ENCODE assay signal across 1 cellular context in the genomic region with DNA sequence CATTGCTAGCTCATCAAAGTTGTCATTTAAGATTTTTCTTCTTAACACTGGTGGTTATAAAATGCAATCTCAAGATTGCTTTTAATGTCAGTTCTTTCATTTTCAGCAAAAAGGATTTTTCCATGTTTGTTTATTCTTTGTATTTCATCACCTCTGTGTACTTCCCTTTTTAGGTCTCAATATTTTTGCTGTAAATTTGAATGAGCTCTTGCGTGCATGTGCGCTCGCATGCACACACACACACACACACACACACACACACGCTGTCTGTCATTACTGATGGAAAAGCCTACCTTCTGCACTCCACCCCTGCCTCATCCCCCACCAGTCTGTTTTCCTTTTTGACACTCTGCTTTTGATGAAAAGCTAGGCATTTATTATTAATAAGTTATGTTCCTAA.
TF ChIP-seq lines count a peak whose summit lies in the region.

No MANE protein-coding gene starts in this region.

TF ChIP-seq in HCT116, 20 proteins besides CTCF, POLR2A, EP300 and RAD21 (continued from another document):
- TF ChIP-seq, protein P1, sequence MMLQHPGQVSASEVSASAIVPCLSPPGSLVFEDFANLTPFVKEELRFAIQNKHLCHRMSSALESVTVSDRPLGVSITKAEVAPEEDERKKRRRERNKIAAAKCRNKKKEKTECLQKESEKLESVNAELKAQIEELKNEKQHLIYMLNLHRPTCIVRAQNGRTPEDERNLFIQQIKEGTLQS (IDR thresholded peaks at IDR 0.05) = no peak
